17 cellular contexts compared by ENCODE assay signal in genomic region chr10:31774928-31775668, GRCh38.
"Had no signal": no experiment of that assay in that cellular context is flagged by ENCODE, and none has a peak within 500 bp of the region (broad histone marks: within the 10 kb centered on the region; RNA-seq: fewer than 3 reads in every experiment).

No MANE protein-coding gene starts in this region.

- H3K27ac ChIP-seq: brain microvascular endothelial cell, heart left ventricle, left ventricle myocardium inferior, testis had no signal

- H3K4me3 ChIP-seq: heart left ventricle, left ventricle myocardium inferior, testis had no signal

- H3K4me3 Mint-ChIP-seq: memory B cell; stimulated activated naive CD8-positive, alpha-beta T cell treated with anti-CD3 and anti-CD28 coated beads, Interleukin-15, amount 100 ng/mL, for 72 hours; T-helper 17 cell had no signal

- H3K27me3 ChIP-seq: brain microvascular endothelial cell, heart left ventricle, testis had no signal

- H3K9me3 Mint-ChIP-seq: activated T-helper 2 cell treated with anti-CD3 and anti-CD28 coated beads, Interferon-gamma antibody, Interleukin-2, Interleukin-4, amounts not matched to agents 10 μg/mL and 5 μg/mL and 100 μg/mL, durations not matched to agents 14 hours and 24 hours and 36 hours had no signal

- H3K27ac Mint-ChIP-seq: activated T-helper 2 cell treated with anti-CD3 and anti-CD28 coated beads, Interferon-gamma antibody, Interleukin-2, Interleukin-4, amounts not matched to agents 10 μg/mL and 5 μg/mL and 100 μg/mL, durations not matched to agents 14 hours and 24 hours and 36 hours; memory B cell; T-helper 17 cell had no signal

- H3K36me3 ChIP-seq: brain microvascular endothelial cell, heart left ventricle, left ventricle myocardium inferior had no signal

- DNase-seq: activated CD4-positive, alpha-beta T cell treated with anti-CD3 and anti-CD28 coated beads, Interleukin-2, amount 50 U/mL, for 1 hour; activated naive CD4-positive, alpha-beta T cell treated with anti-CD3 and anti-CD28 coated beads, Interleukin-2, amount 50 U/mL, for 16 hours; brain microvascular endothelial cell; cerebellar nuclear complex; foreskin melanocyte; heart left ventricle; left ventricle myocardium inferior; occipital lobe; stimulated activated CD4-positive, alpha-beta T cell treated with anti-CD3 and anti-CD28 coated beads, Interleukin-15, amount 100 ng/mL, for 24 hours; stimulated activated CD4-positive, alpha-beta T cell treated with anti-CD3 and anti-CD28 coated beads, Interleukin-4, amount 100 ng/mL, for 24 hours; stimulated activated naive CD8-positive, alpha-beta T cell treated with anti-CD3 and anti-CD28 coated beads, Interleukin-15, amount 100 ng/mL, for 72 hours; T-helper 17 cell; testis had no signal

- H3K4me1 ChIP-seq: testis had no signal

- H3K4me1 Mint-ChIP-seq: memory B cell; stimulated activated naive CD8-positive, alpha-beta T cell treated with anti-CD3 and anti-CD28 coated beads, Interleukin-15, amount 100 ng/mL, for 72 hours; T-helper 17 cell had no signal

- H3K9me3 ChIP-seq: left ventricle myocardium inferior, testis had no signal

- FAIRE-seq: TTC549, urothelium cell line had no signal

- H3K27me3 Mint-ChIP-seq: stimulated activated naive CD8-positive, alpha-beta T cell treated with anti-CD3 and anti-CD28 coated beads, Interleukin-15, amount 100 ng/mL, for 72 hours; T-helper 17 cell had no signal

- ATAC-seq: heart left ventricle; stimulated activated naive CD8-positive, alpha-beta T cell treated with anti-CD3 and anti-CD28 coated beads, Interleukin-15, amount 100 ng/mL, for 72 hours; T-helper 17 cell had no signal
